1 cellular context compared by ENCODE assay signal in genomic region chr17:49260922-49261291, GRCh38.
A peak's percentile ranks its signal among the peaks of the same experiment; 100 is the strongest.
TF ChIP-seq lines count a peak whose summit lies in the region.

No MANE protein-coding gene starts in this region.

TF ChIP-seq in K562, 482 proteins besides CTCF, POLR2A, EP300 and RAD21:
- TF ChIP-seq ARID1B (IDR thresholded peaks at IDR 0.05) (peak; percentile 35; the same call in 1 of the 2 replicates), MLLT1 (IDR thresholded peaks at IDR 0.05) (0 out of 4 replicates have a peak, but pooled peaks of 1 of the 2 experiments have one; percentile 5), ZFPM2 (CRISPR knock-in tag; IDR thresholded peaks at IDR 0.05) (no peak), MAFK (IDR thresholded peaks at IDR 0.05; ENCODE audit: low read length) (no peak), FOSL1 (tag; conservative IDR thresholded peaks at IDR 0.05) (0 out of 2 replicates have a peak, but pooled peaks have one; percentile 4), ZNF316 (IDR thresholded peaks at IDR 0.05) (no peak)
- TF ChIP-seq, protein P1, sequence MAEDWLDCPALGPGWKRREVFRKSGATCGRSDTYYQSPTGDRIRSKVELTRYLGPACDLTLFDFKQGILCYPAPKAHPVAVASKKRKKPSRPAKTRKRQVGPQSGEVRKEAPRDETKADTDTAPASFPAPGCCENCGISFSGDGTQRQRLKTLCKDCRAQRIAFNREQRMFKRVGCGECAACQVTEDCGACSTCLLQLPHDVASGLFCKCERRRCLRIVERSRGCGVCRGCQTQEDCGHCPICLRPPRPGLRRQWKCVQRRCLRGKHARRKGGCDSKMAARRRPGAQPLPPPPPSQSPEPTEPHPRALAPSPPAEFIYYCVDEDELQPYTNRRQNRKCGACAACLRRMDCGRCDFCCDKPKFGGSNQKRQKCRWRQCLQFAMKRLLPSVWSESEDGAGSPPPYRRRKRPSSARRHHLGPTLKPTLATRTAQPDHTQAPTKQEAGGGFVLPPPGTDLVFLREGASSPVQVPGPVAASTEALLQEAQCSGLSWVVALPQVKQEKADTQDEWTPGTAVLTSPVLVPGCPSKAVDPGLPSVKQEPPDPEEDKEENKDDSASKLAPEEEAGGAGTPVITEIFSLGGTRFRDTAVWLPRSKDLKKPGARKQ (CRISPR knock-in tag; IDR thresholded peaks at IDR 0.05), result 0 out of 2 replicates have a peak, but pooled peaks have one; percentile 23
TF ChIP-seq in K562: peak in this region for 4.
